In the genomic region with DNA sequence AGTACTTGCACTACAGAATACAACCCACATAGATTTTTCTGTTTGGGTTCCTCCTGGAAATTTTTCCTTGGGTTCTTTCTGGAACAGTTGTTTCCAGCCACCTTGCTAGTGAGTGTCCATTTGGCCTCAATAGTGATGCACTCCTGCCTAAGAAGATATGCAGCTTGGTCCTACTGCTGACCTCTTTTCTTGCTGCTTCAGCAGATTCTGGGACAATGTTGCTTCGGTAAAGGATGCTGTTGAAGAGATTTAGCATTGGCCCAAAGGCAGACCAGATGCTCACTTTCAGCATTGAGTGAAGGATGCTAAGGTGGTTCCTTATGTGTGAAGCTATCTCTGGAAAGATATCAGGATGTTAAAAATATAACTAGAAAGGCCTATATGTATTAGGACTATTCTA, we compare ENCODE assay signal across 26 cellular contexts.
"Had no signal": no experiment of that assay in that cellular context is flagged by ENCODE, and none has a peak within 500 bp of the region (broad histone marks: within the 10 kb centered on the region; RNA-seq: fewer than 3 reads in every experiment).

No MANE protein-coding gene starts in this region.

- ATAC-seq: effector memory CD8-positive, alpha-beta T cell; esophagus mucosa; gastrocnemius medialis; heart right ventricle; left cardiac atrium; left lung; left ventricle myocardium superior; lower lobe of right lung; mucosa of descending colon had no signal

- H3K36me3 ChIP-seq: colonic mucosa, gastrocnemius medialis, left lung had no signal

- FAIRE-seq: endometrium, islet of Langerhans, keratinocyte had no signal

- H3K9me3 ChIP-seq: colonic mucosa, esophagus squamous epithelium, gastrocnemius medialis, heart right ventricle, left lung, lower lobe of right lung, mucosa of descending colon had no signal

- H3K27me3 ChIP-seq: colonic mucosa, esophagus squamous epithelium, gastrocnemius medialis, heart right ventricle, left lung had no signal

- DNase-seq: colonic mucosa; cortex of kidney; effector CD8-positive, alpha-beta T cell; effector memory CD8-positive, alpha-beta T cell; endodermal cell; erythroblast; esophagus squamous epithelium; foreskin fibroblast; foreskin melanocyte; gastrocnemius medialis; glutamatergic neuron; head of caudate nucleus; heart right ventricle; hippocampal formation; left cardiac atrium; left lung; left ventricle myocardium superior; lower lobe of right lung; mesenchymal stem cell; mucosa of descending colon; naive B cell had no signal

- H3K27ac ChIP-seq: colonic mucosa, epithelial cell of prostate, esophagus squamous epithelium, gastrocnemius medialis, heart right ventricle, left lung, lower lobe of right lung had no signal

- H3K4me1 ChIP-seq: colonic mucosa, esophagus squamous epithelium, gastrocnemius medialis, heart right ventricle, left lung, lower lobe of right lung had no signal

- H3K4me3 ChIP-seq: colonic mucosa, esophagus squamous epithelium, gastrocnemius medialis, heart right ventricle, left lung, lower lobe of right lung, mucosa of descending colon had no signal
